In genomic region chr1:54808443-54809207, GRCh38 we compare ENCODE assay signal across 13 cellular contexts. TPM values are rescaled to one million over a fixed set of nuclear protein-coding genes. Genes with fewer than 3 reads are reported as not detected.
DNase-seq lines count a peak whose midpoint lies in the region; ATAC-seq, FAIRE-seq and TF ChIP-seq lines count a peak whose summit lies in the region.
"Had no signal": no experiment of that assay in that cellular context is flagged by ENCODE, and none has a peak within 500 bp of the region (broad histone marks: within the 10 kb centered on the region; RNA-seq: fewer than 3 reads in every experiment).

No MANE protein-coding gene starts in this region.

- peaks cover 29% of the 10 kb centered on the region for H3K27me3 Mint-ChIP-seq in nephron progenitor cell (ENCODE audit: low read depth, poor library complexity)

- no peak overlapping the region for H4K5ac ChIP-seq in IMR-90 (ENCODE audit: low read depth, low read length)
- no peak overlapping the region for H4K5ac ChIP-seq in H1 (ENCODE audit: insufficient read length, low read depth, low read length)

- POLR2A ChIA-PET in IMR-90 (lab: Charles Lee; ENCODE audit: unreplicated experiment) = no interaction called here
- POLR2A ChIA-PET in H1 (lab: Charles Lee; ENCODE audit: partially characterized antibody) = interaction anchor here (0.6 to 1.0 kb wide), 2 partner anchors 37 to 79 kb away, joined by 3 read pairs; no protein-coding TSS in a partner anchor

- H3K79me1 ChIP-seq in IMR-90 (ENCODE audit: low read depth in 1 of 2, low read length in 2 of 2) (no peaks in the 10 kb centered on the region), H1 (ENCODE audit: low read depth, low read length) (no peaks in the 10 kb centered on the region)

- 0 out of 2 replicates have a peak, but pooled peaks have one; percentile 25 for TF ChIP-seq CTCF in IMR-90 (conservative IDR thresholded peaks at IDR 0.05; ENCODE audit: low read depth, low read length)
- peak; percentile 21 to 70 (median 24); a peak in 3 of 4 replicates for TF ChIP-seq CTCF in H1 (IDR thresholded peaks at IDR 0.05; ENCODE audit: control extremely low read depth in 1 of 3, insufficient read depth in 1 of 3, low read depth in 1 of 3, low read length in 3 of 3)
- peak; percentile 21 for TF ChIP-seq CTCF in nephron progenitor cell (IDR thresholded peaks at IDR 0.05)

- H2BK120ac ChIP-seq in IMR-90 (ENCODE audit: low read depth, low read length) (no peak overlapping the region), H1 (replicated peaks; ENCODE audit: low read depth, low read length) (no peak overlapping the region)

- H3K18ac ChIP-seq in IMR-90 (ENCODE audit: low read depth, low read length) (no peak overlapping the region), H1 (ENCODE audit: extremely low read depth, low read length) (no peak overlapping the region)

- H3K27ac ChIP-seq in IMR-90 (ENCODE audit: insufficient read depth, low read length) (no peak overlapping the region), H1 (ENCODE audit: low read depth, low read length) (no peak overlapping the region)

- intact Hi-C loops in IMR-90 (cut with micrococcal nuclease) = no loop called here

- no peak for TF ChIP-seq EP300 in H1 (IDR thresholded peaks at IDR 0.05; ENCODE audit: borderline replicate concordance in 1 of 2, low read depth in 2 of 2, low read length in 2 of 2)

- no peak overlapping the region for H2BK12ac ChIP-seq in H1 (ENCODE audit: low read depth, low read length)

- H3K36me3 ChIP-seq in IMR-90 (ENCODE audit: control insufficient read depth, insufficient read depth, low read length) (no peaks in the 10 kb centered on the region), H1 (ENCODE audit: control insufficient read depth in 2 of 4, insufficient read depth in 4 of 4, low read length in 3 of 4) (no peaks in the 10 kb centered on the region)

- ATAC-seq in IMR-90 (ENCODE audit: low read depth) (no peak), HG02973 (IDR thresholded peaks at IDR 0.05; ENCODE audit: unreplicated experiment) (no peak), GM18858 (IDR thresholded peaks at IDR 0.05; ENCODE audit: unreplicated experiment) (no peak)

- no peak for TF ChIP-seq RAD21 in IMR-90 (IDR thresholded peaks at IDR 0.05; ENCODE audit: low read length)
- TF ChIP-seq RAD21 in H1 (IDR thresholded peaks at IDR 0.05 in 1 of 2, conservative IDR thresholded peaks at IDR 0.05 in 1 of 2; ENCODE audit: low read depth in 2 of 2, low read length in 2 of 2) = peak; percentile 19 to 33; a peak in 1 of 4 replicates

- 0 out of 2 replicates have a peak, but pooled peaks cover 4% of the 10 kb centered on the region for H3K9me1 ChIP-seq in IMR-90 (ENCODE audit: insufficient read depth, low read length)

- no peak overlapping the region for H2BK5ac ChIP-seq in IMR-90 (ENCODE audit: low read depth, low read length, poor library complexity, severe bottlenecking)
- H2BK5ac ChIP-seq in H1 (ENCODE audit: low read depth, low read length) = no peak overlapping the region

- H3K27ac Mint-ChIP-seq in nephron progenitor cell = no peak overlapping the region

- H3K27me3 ChIP-seq in IMR-90 (ENCODE audit: control insufficient read depth, insufficient read depth, low read length) (peaks cover 18% of the 10 kb centered on the region), H1 (replicated peaks in 1 of 4; ENCODE audit: control insufficient read depth in 3 of 4, extremely low read depth in 1 of 4, insufficient read depth in 3 of 4, low read length in 3 of 4) (no peaks in the 10 kb centered on the region; a peak in 1 of 7 replicates)

- H3K4ac ChIP-seq in IMR-90 (ENCODE audit: low read depth, low read length) (no peak overlapping the region), H1 (replicated peaks; ENCODE audit: insufficient read length, low read depth, low read length) (no peak overlapping the region)

- H2BK20ac ChIP-seq in IMR-90 (ENCODE audit: low read depth, low read length) (no peak overlapping the region), H1 (ENCODE audit: low read length) (no peak overlapping the region)

- H2AK5ac ChIP-seq in IMR-90 (ENCODE audit: low read depth, low read length) (no peak overlapping the region), H1 (ENCODE audit: low read depth, low read length) (no peak overlapping the region)

- no peaks in the 10 kb centered on the region for H3K9me3 Mint-ChIP-seq in nephron progenitor cell

- H3K79me2 ChIP-seq in H1 (ENCODE audit: control insufficient read depth in 1 of 2, insufficient read depth in 2 of 2, low read length in 2 of 2) = no peaks in the 10 kb centered on the region

- no peak for TF ChIP-seq POLR2A in IMR-90 (IDR thresholded peaks at IDR 0.05; ENCODE audit: low read depth, low read length)
- no peak for TF ChIP-seq POLR2A in H1 (IDR thresholded peaks at IDR 0.05; ENCODE audit: control extremely low read depth in 1 of 2, low read depth in 2 of 2, low read length in 2 of 2)

- no peak overlapping the region for H3K23ac ChIP-seq in IMR-90 (ENCODE audit: low read depth, low read length)
- H3K23ac ChIP-seq in H1 (ENCODE audit: insufficient read length) = no peak overlapping the region

- H4K91ac ChIP-seq in IMR-90 (ENCODE audit: insufficient read depth, low read depth, low read length) = no peak overlapping the region
- H4K91ac ChIP-seq in H1 (replicated peaks; ENCODE audit: insufficient read length, low read length) = no peak overlapping the region

- H2AK9ac ChIP-seq in IMR-90 (replicated peaks; ENCODE audit: low read depth, low read length, poor library complexity) = no peak overlapping the region

- CTCF ChIA-PET in IMR-90 (lab: Yijun Ruan, JAX) = interaction anchor here (0.6 to 1.2 kb wide), 2 partner anchors 137 to 829 kb away, joined by 3 to 5 read pairs; no protein-coding TSS in a partner anchor
- CTCF ChIA-PET in H1 (lab: Charles Lee; ENCODE audit: partially characterized antibody) = interaction anchor here (0.6 to 2.1 kb wide), 28 partner anchors 7 to 913 kb away, joined by 3 to 16 read pairs (median 3); partner anchors contain the start of gene TTC22

- in situ Hi-C loops in IMR-90 (cut with MboI; ENCODE audit: low sequenced_read_pairs) = no loop called here

- H4K8ac ChIP-seq in IMR-90 (ENCODE audit: low read depth in 2 of 2, low read length in 2 of 2) (no peak overlapping the region), H1 (ENCODE audit: extremely low read depth, insufficient read depth, low read length) (no peak overlapping the region)

- H3K4me1 Mint-ChIP-seq in nephron progenitor cell = peaks cover 20% of the 10 kb centered on the region

- no peak overlapping the region for H3K4me2 ChIP-seq in IMR-90 (ENCODE audit: low read depth, low read length)
- H3K4me2 ChIP-seq in H1 (ENCODE audit: insufficient read depth in 1 of 2, low read depth in 2 of 2, low read length in 2 of 2) = no peak overlapping the region

- H3K36me3 Mint-ChIP-seq in nephron progenitor cell (ENCODE audit: low read depth) = no peaks in the 10 kb centered on the region

- 81% methylated on average over 3 of the region's 12 CpGs; no CpG with 5 or more reads in 1 of the 2 experiments for WGBS in IMR-90 (ENCODE audit: extremely low coverage in 2 of 2, insufficient read length in 1 of 2), 2 experiments
- WGBS in H1 (ENCODE audit: extremely low coverage in 1 of 2, insufficient coverage in 1 of 2, insufficient read length in 1 of 2, insufficient replicate concordance in 2 of 2, low coverage in 1 of 2, low lambda C conversion rate in 2 of 2, missing lambda C conversion rate in 1 of 2), 2 experiments = 69% methylated on average over 12 of the region's 12 CpGs; no CpG with 5 or more reads in 1 of the 2 experiments

- H3K23me2 ChIP-seq in H1 (ENCODE audit: low read depth, low read length) = no peaks in the 10 kb centered on the region

- peak; percentile 8 for DNase-seq in EH (ENCODE audit: low read depth)
- no peak for DNase-seq in IMR-90
- peak in 1 of 2 experiments; percentile 55 for DNase-seq in H1 (ENCODE audit: low read depth in 1 of 2, low spot score in 2 of 2)
- DNase-seq in nephron progenitor cell = no peak
- DNase-seq in hepatic stellate cell (ENCODE audit: low spot score) = no peak
- DNase-seq: activated CD4-positive, alpha-beta T cell treated with anti-CD3 and anti-CD28 coated beads, Interleukin-2, amount 50 U/mL, for 4 hours; amygdala; NCI-H1048; NCI-H526; stimulated activated CD4-positive, alpha-beta T cell treated with anti-CD3 and anti-CD28 coated beads, Interleukin-15, amount 100 ng/mL, for 24 hours; SW 1271 had no signal

- H3K4me1 ChIP-seq in IMR-90 (ENCODE audit: control insufficient read depth, insufficient read depth, low read length) = no peaks in the 10 kb centered on the region
- peaks cover 4 to 16% (median 10%) of the 10 kb centered on the region in 4 experiments for H3K4me1 ChIP-seq in H1 (replicated peaks in 1 of 4; ENCODE audit: control insufficient read depth in 3 of 4, insufficient read depth in 4 of 4, low read length in 3 of 4)

- no peak overlapping the region for H3K9ac ChIP-seq in IMR-90 (ENCODE audit: low read depth, low read length)
- no peak overlapping the region for H3K9ac ChIP-seq in H1 (replicated peaks in 1 of 4; ENCODE audit: extremely low read depth in 1 of 4, low read depth in 3 of 4, low read length in 3 of 4)

- no peaks in the 10 kb centered on the region for H4K20me1 ChIP-seq in IMR-90 (ENCODE audit: insufficient read depth, low read length)
- H4K20me1 ChIP-seq in H1 (replicated peaks in 1 of 2; ENCODE audit: control insufficient read depth in 1 of 2, insufficient read depth in 2 of 2, low read length in 2 of 2) = no peaks in the 10 kb centered on the region

- H3K4me3 ChIP-seq in IMR-90 (ENCODE audit: insufficient read depth, low read depth, low read length) = no peak overlapping the region
- H3K4me3 ChIP-seq in H1 (ENCODE audit: extremely low read depth in 1 of 4, insufficient read depth in 2 of 4, low read depth in 3 of 4, low read length in 4 of 4) = no peak overlapping the region

- H3K4me3 Mint-ChIP-seq in nephron progenitor cell = no peak overlapping the region

- no peak for FAIRE-seq in H1 (lab: Jason Lieb, UNC)

- no TSS peak for BruUV-seq in IMR-90 (replicated peaks; lab: Mats Ljungman, UMichigan)

- H3K9me3 ChIP-seq in IMR-90 (ENCODE audit: control insufficient read depth, insufficient read depth, low read length) = no peaks in the 10 kb centered on the region
- H3K9me3 ChIP-seq in H1 (ENCODE audit: insufficient read depth in 2 of 2, low read depth in 1 of 2, low read length in 1 of 2) = no peaks in the 10 kb centered on the region

- H3K14ac ChIP-seq in IMR-90 (replicated peaks; ENCODE audit: low read depth, low read length) (no peak overlapping the region), H1 (ENCODE audit: insufficient read length) (no peak overlapping the region)

- dilution Hi-C loops in IMR-90 (cut with HindIII; ENCODE audit: low sequenced_read_pairs, unreplicated experiment) = no loop called here

- H2AFZ ChIP-seq in IMR-90 (replicated peaks; ENCODE audit: low read length, poor library complexity) = peak overlapping the region; percentile 26
- no peak overlapping the region for H2AFZ ChIP-seq in H1 (ENCODE audit: low read length)

- H3K56ac ChIP-seq in IMR-90 (ENCODE audit: extremely low read depth, insufficient read depth, low read length) (no peak overlapping the region), H1 (replicated peaks; ENCODE audit: insufficient read length, low read depth, low read length) (no peak overlapping the region)

- H2BK15ac ChIP-seq in IMR-90 (ENCODE audit: low read depth, low read length) (no peak overlapping the region), H1 (ENCODE audit: low read length) (no peak overlapping the region)

RNA-seq across cellular contexts. Expression of gene TTC22, which starts 7.5 kb away (rescaled TPM):
- not detected in 2 replicates for total RNA-seq in IMR-90 (2012; rRNA removed)
- polyA plus RNA-seq in IMR-90 (2012; rRNA removed) (not detected in 2 replicates), H1 (2011; rRNA removed) (1.00 and 1.7 TPM in 2 replicates)
- polyA plus RNA-seq in IMR-90 (2012; cell fraction: cytosol; rRNA removed) = not detected in 2 replicates
- not detected in 2 replicates for polyA plus RNA-seq in IMR-90 (2012; cell fraction: nucleus; rRNA removed; ENCODE audit: low replicate concordance)
- 1.1 and 1.6 TPM in 2 replicates for total RNA-seq in H1 (2021; fragmentation: NEBNext Ultra II Directional; extraction: Animal tissue kit (Norgen Biotek cat#: 25700))
- polyA plus RNA-seq in H1 (2011; cell fraction: cytosol; rRNA removed) = 1.4 TPM
- polyA plus RNA-seq in H1 (2011; cell fraction: nucleus; rRNA removed) = 2.3 TPM
- 0.83 to 0.94 TPM (median 0.94 TPM) in 4 replicates for polyA plus RNA-seq in H1 (2012, experiment 1 of 2)
- polyA plus RNA-seq in H1 (2012, experiment 2 of 2) = 0.43 TPM
- 0.83 TPM for polyA plus RNA-seq in H1 (2013, experiment 1 of 2)
- polyA plus RNA-seq in H1 (2013, experiment 2 of 2) = 0.70 TPM
- polyA minus RNA-seq in H1 (2011; rRNA and poly(A)+ RNA removed) = 0.49 and 0.79 TPM in 2 replicates
- 0.66 TPM for polyA minus RNA-seq in H1 (2011; cell fraction: cytosol; rRNA and poly(A)+ RNA removed)
- polyA minus RNA-seq in H1 (2011; cell fraction: nucleus; rRNA and poly(A)+ RNA removed) = 0.80 TPM

RNA-seq across cellular contexts. Expression of gene PARS2, which starts 44.3 kb away (rescaled TPM):
- 6.1 and 6.3 TPM in 2 replicates for total RNA-seq in IMR-90 (2012; rRNA removed)
- polyA plus RNA-seq in IMR-90 (2012; rRNA removed) (2.9 and 3.4 TPM in 2 replicates), H1 (2011; rRNA removed) (8.9 and 11.8 TPM in 2 replicates)
- polyA plus RNA-seq in IMR-90 (2012; cell fraction: cytosol; rRNA removed) = 2.4 and 2.5 TPM in 2 replicates
- polyA plus RNA-seq in IMR-90 (2012; cell fraction: nucleus; rRNA removed; ENCODE audit: low replicate concordance) = 0.87 and 0.99 TPM in 2 replicates
- total RNA-seq in H1 (2021; fragmentation: NEBNext Ultra II Directional; extraction: Animal tissue kit (Norgen Biotek cat#: 25700)) = 10.0 and 10.4 TPM in 2 replicates
- 8.8 TPM for polyA plus RNA-seq in H1 (2011; cell fraction: cytosol; rRNA removed)
- 7.3 TPM for polyA plus RNA-seq in H1 (2011; cell fraction: nucleus; rRNA removed)
- polyA plus RNA-seq in H1 (2012, experiment 1 of 2) = 9.4 to 12.3 TPM (median 11.0 TPM) in 4 replicates
- 14.0 TPM for polyA plus RNA-seq in H1 (2012, experiment 2 of 2)
- 6.6 TPM for polyA plus RNA-seq in H1 (2013, experiment 1 of 2)
- polyA plus RNA-seq in H1 (2013, experiment 2 of 2) = 6.2 TPM
- 13.0 and 15.7 TPM in 2 replicates for polyA minus RNA-seq in H1 (2011; rRNA and poly(A)+ RNA removed)
- polyA minus RNA-seq in H1 (2011; cell fraction: cytosol; rRNA and poly(A)+ RNA removed) = 7.8 TPM
- 7.3 TPM for polyA minus RNA-seq in H1 (2011; cell fraction: nucleus; rRNA and poly(A)+ RNA removed)
